In the genomic region with DNA sequence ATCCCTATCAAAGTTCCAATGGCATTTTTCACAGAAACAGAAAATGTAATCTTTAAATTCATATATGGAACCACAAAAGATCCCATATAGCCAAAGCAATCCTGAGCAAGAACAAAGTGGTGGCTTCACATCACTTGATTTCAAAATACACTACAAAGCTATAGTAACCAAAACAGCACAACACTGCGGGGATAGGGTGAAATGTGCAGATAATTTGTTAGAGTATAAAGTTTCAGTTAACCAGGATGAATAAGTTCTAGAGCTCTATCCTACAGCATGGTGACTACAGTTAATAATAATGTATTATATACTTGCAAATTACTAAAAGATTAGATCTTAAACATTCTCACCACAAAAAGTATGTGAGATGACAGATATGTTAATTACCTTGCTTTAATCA, we compare ENCODE assay signal across 1 cellular context.
A peak's percentile ranks its signal among the peaks of the same experiment; 100 is the strongest.
TF ChIP-seq lines count a peak whose summit lies in the region.

No MANE protein-coding gene starts in this region.

TF ChIP-seq in K562, 482 proteins besides CTCF, POLR2A, EP300 and RAD21:
- TF ChIP-seq ADNP (tag; IDR thresholded peaks at IDR 0.05) = peak; percentile 59; the same call in 1 of the 2 replicates
- TF ChIP-seq RBM25 (IDR thresholded peaks at IDR 0.05; ENCODE audit: low read depth, low read length, severe bottlenecking) = peak; percentile 91
- no peak for TF ChIP-seq NFE2L1 (tag; IDR thresholded peaks at IDR 0.05; ENCODE audit: borderline replicate concordance, low read depth)
- peak; percentile 72; the same call in 1 of the 2 replicates for TF ChIP-seq POLR2H (tag; IDR thresholded peaks at IDR 0.05; ENCODE audit: low read depth)
- TF ChIP-seq, protein P1, sequence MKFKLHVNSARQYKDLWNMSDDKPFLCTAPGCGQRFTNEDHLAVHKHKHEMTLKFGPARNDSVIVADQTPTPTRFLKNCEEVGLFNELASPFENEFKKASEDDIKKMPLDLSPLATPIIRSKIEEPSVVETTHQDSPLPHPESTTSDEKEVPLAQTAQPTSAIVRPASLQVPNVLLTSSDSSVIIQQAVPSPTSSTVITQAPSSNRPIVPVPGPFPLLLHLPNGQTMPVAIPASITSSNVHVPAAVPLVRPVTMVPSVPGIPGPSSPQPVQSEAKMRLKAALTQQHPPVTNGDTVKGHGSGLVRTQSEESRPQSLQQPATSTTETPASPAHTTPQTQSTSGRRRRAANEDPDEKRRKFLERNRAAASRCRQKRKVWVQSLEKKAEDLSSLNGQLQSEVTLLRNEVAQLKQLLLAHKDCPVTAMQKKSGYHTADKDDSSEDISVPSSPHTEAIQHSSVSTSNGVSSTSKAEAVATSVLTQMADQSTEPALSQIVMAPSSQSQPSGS (CRISPR knock-in tag; IDR thresholded peaks at IDR 0.05) = no peak
- TF ChIP-seq ZKSCAN8 (CRISPR knock-in tag; IDR thresholded peaks at IDR 0.05) = no peak
